In genomic region chr22:37283393-37283937, GRCh38 we compare ENCODE assay signal across 9 cellular contexts. TPM values are rescaled to one million over a fixed set of nuclear protein-coding genes. Genes with fewer than 3 reads are reported as not detected.
A peak's percentile ranks its signal among the peaks of the same experiment; 100 is the strongest.
DNase-seq lines count a peak whose midpoint lies in the region; ATAC-seq and TF ChIP-seq lines count a peak whose summit lies in the region.
"Had no signal": no experiment of that assay in that cellular context is flagged by ENCODE, and none has a peak within 500 bp of the region (broad histone marks: within the 10 kb centered on the region; RNA-seq: fewer than 3 reads in every experiment).

No MANE protein-coding gene starts in this region.

- peaks cover 0 to 5% of the 10 kb centered on the region in 2 experiments; a peak in 1 of 4 replicates for H3K9me3 ChIP-seq in HCT116 (ENCODE audit: control insufficient read depth in 1 of 2, insufficient read depth in 1 of 2, low read depth in 1 of 2, low read length in 2 of 2)

- RAD21 ChIA-PET in HCT116 (lab: Charles Lee; ENCODE audit: low non-redundant PET in 1 of 2, low total read pairs in 2 of 2, uncharacterized antibody in 2 of 2, unreplicated experiment in 2 of 2) = no interaction called here

- H3K9ac ChIP-seq in HCT116 (ENCODE audit: low read length) = no peak overlapping the region

- peaks cover 10 to 24% of the 10 kb centered on the region in 2 experiments for H3K4me1 ChIP-seq in HCT116 (ENCODE audit: control insufficient read depth in 1 of 2, insufficient read depth in 2 of 2, low read length in 2 of 2)

- TF ChIP-seq CTCF in HCT116 (IDR thresholded peaks at IDR 0.05 in 2 of 3, conservative IDR thresholded peaks at IDR 0.05 in 1 of 3; ENCODE audit: borderline replicate concordance in 1 of 3, insufficient read depth in 1 of 3, low read depth in 2 of 3, low read length in 2 of 3) (0 out of 6 replicates have a peak, but pooled peaks of 2 of the 3 experiments have one; percentile 2 to 7), fibroblast of mammary gland (conservative IDR thresholded peaks at IDR 0.05; ENCODE audit: control insufficient read depth, insufficient read depth, low read depth, low read length) (peak; percentile 41)

- CTCF ChIA-PET in HCT116 (lab: Charles Lee) = no interaction called here
- CTCF ChIA-PET in activated CD4-positive, alpha-beta T cell treated with anti-CD3 and anti-CD28 coated beads, Interleukin-2, amount 10 ng/mL, durations not matched to agents 7 days and 5 days (lab: Charles Lee) = interaction anchor here (0.8 to 2.9 kb wide), 10 partner anchors 10 to 284 kb away, joined by 3 to 16 read pairs (median 6); partner anchors contain the start of gene RAC2

- 0 out of 2 replicates have a peak, but pooled peaks have one; percentile 6 for ATAC-seq in HCT116

- H3K9me2 ChIP-seq in HCT116 (ENCODE audit: insufficient read depth) = no peaks in the 10 kb centered on the region

- peaks cover 60% of the 10 kb centered on the region for H3K4me1 Mint-ChIP-seq in activated CD4-positive, alpha-beta T cell treated with anti-CD3 and anti-CD28 coated beads, Interleukin-2, amount 10 ng/mL, durations not matched to agents 7 days and 5 days

- TF ChIP-seq POLR2A in HCT116 (IDR thresholded peaks at IDR 0.05; ENCODE audit: borderline replicate concordance, extremely low read depth, insufficient read depth, insufficient read length) = no peak

- H3K4me2 ChIP-seq in HCT116 (ENCODE audit: low read length) = peak overlapping the region; percentile 61; the same call in 1 of the 2 replicates

- DNase-seq in HCT116 (ENCODE audit: low read depth, low spot score) (no peak), fibroblast of mammary gland (ENCODE audit: low read depth) (no peak), NOMO-1 treated with DMSO at 0.1 percent for 48 hours (lab: John Stamatoyannopoulos, UW; ENCODE audit: unreplicated experiment) (no peak), A172 (ENCODE audit: low spot score) (no peak), posterior vena cava (ENCODE audit: low spot score) (no peak), NCI-H524 treated with DMSO at 0.1 percent for 48 hours (lab: John Stamatoyannopoulos, UW) (no peak)
- DNase-seq in activated CD4-positive, alpha-beta T cell treated with anti-CD3 and anti-CD28 coated beads, Interleukin-2, amount 10 ng/mL, durations not matched to agents 7 days and 5 days = peak; percentile 68
- DNase-seq in stimulated activated naive CD4-positive, alpha-beta T cell (lab: John Stamatoyannopoulos, UW) = peak in 5 of 6 experiments; percentile 12 to 74 (median 41)

- H3K36me3 ChIP-seq in HCT116 (ENCODE audit: control insufficient read depth in 1 of 2, insufficient read depth in 2 of 2, low read length in 2 of 2) = no peaks in the 10 kb centered on the region

- H3K27ac Mint-ChIP-seq in activated CD4-positive, alpha-beta T cell treated with anti-CD3 and anti-CD28 coated beads, Interleukin-2, amount 10 ng/mL, durations not matched to agents 7 days and 5 days = peak overlapping the region; percentile 94

- H3K4me3 ChIP-seq in HCT116 (replicated peaks in 1 of 2; ENCODE audit: low read depth in 1 of 2, low read length in 2 of 2) (no peak overlapping the region), fibroblast of mammary gland (ENCODE audit: control insufficient read depth, low read depth, low read length) (no peak overlapping the region)

- no peak overlapping the region for H2AFZ ChIP-seq in HCT116 (ENCODE audit: low read depth, low read length, poor library complexity, severe bottlenecking)

- H4K20me1 ChIP-seq in HCT116 (ENCODE audit: insufficient read depth) = no peaks in the 10 kb centered on the region

- no peaks in the 10 kb centered on the region for H3K9me3 Mint-ChIP-seq in activated CD4-positive, alpha-beta T cell treated with anti-CD3 and anti-CD28 coated beads, Interleukin-2, amount 10 ng/mL, durations not matched to agents 7 days and 5 days

- no peaks in the 10 kb centered on the region for H3K79me2 ChIP-seq in HCT116 (ENCODE audit: insufficient read depth, low read length)

- BruUV-seq in HCT116 (replicated peaks; lab: Mats Ljungman, UMichigan) = no TSS peak

- no peaks in the 10 kb centered on the region for H3K27me3 Mint-ChIP-seq in activated CD4-positive, alpha-beta T cell treated with anti-CD3 and anti-CD28 coated beads, Interleukin-2, amount 10 ng/mL, durations not matched to agents 7 days and 5 days

- no peak overlapping the region for H3K27ac ChIP-seq in HCT116 (ENCODE audit: low read depth, low read length)
- H3K27ac ChIP-seq: VCaP had no signal

- TF ChIP-seq RAD21 in HCT116 (IDR thresholded peaks at IDR 0.05; ENCODE audit: low read depth) = no peak

- POLR2A ChIA-PET in HCT116 (lab: Charles Lee) = interaction anchor here (0.7 kb wide), 1 partner anchor 170 kb away, joined by 6 read pairs; no protein-coding TSS in a partner anchor
- POLR2A ChIA-PET in activated CD4-positive, alpha-beta T cell treated with anti-CD3 and anti-CD28 coated beads, Interleukin-2, amount 10 ng/mL, durations not matched to agents 7 days and 5 days (lab: Charles Lee) = interaction anchor here (0.5 to 0.7 kb wide), 3 partner anchors 26 to 860 kb away, joined by 3 to 4 read pairs (median 3); no protein-coding TSS in a partner anchor

- intact Hi-C loops in HCT116 (cut with micrococcal nuclease) (no loop called here), posterior vena cava (cut with DNase I) (no loop called here)

- H3K4me3 Mint-ChIP-seq in activated CD4-positive, alpha-beta T cell treated with anti-CD3 and anti-CD28 coated beads, Interleukin-2, amount 10 ng/mL, durations not matched to agents 7 days and 5 days = peak overlapping the region; percentile 89

- no peaks in the 10 kb centered on the region for H3K27me3 ChIP-seq in HCT116 (ENCODE audit: insufficient read depth, low read length)

- peaks cover 47% of the 10 kb centered on the region for H3K36me3 Mint-ChIP-seq in activated CD4-positive, alpha-beta T cell treated with anti-CD3 and anti-CD28 coated beads, Interleukin-2, amount 10 ng/mL, durations not matched to agents 7 days and 5 days (ENCODE audit: low read depth)

TF ChIP-seq in HCT116, 20 proteins besides CTCF, POLR2A, EP300 and RAD21:
- no peak for TF ChIP-seq SRF (IDR thresholded peaks at IDR 0.05; ENCODE audit: low read depth)
- TF ChIP-seq ZBTB33 (IDR thresholded peaks at IDR 0.05; ENCODE audit: extremely low read depth, insufficient replicate concordance, low read length) = no peak
- no peak for TF ChIP-seq EGR1 (IDR thresholded peaks at IDR 0.05; ENCODE audit: low read depth)
- TF ChIP-seq MAX (IDR thresholded peaks at IDR 0.05) = no peak
- TF ChIP-seq JUND (IDR thresholded peaks at IDR 0.05) = no peak
- no peak for TF ChIP-seq EZH2 (IDR thresholded peaks at IDR 0.05)
- no peak for TF ChIP-seq TCF7L2 (IDR thresholded peaks at IDR 0.05; ENCODE audit: borderline replicate concordance, extremely low read depth, insufficient read depth, insufficient read length)
- no peak for TF ChIP-seq ZNF274 (IDR thresholded peaks at IDR 0.05; ENCODE audit: low read depth, low read length)

RNA-seq across cellular contexts. Expression of gene CYTH4, which starts 1.2 kb away (rescaled TPM):
- total RNA-seq in HCT116 (2021; ENCODE audit: unreplicated experiment) (3.8 TPM), posterior vena cava (10 to 100 TPM; 20.7 to 31.7 TPM)
- 4.9 and 6.4 TPM in 2 replicates for polyA plus RNA-seq in HCT116 (2012)
- 100 to 1,000 TPM; 106 to 110 TPM for total RNA-seq in activated CD4-positive, alpha-beta T cell treated with anti-CD3 and anti-CD28 coated beads, Interleukin-2, amount 10 ng/mL, durations not matched to agents 7 days and 5 days
- 0.26 and 0.43 TPM in 2 replicates for total RNA-seq in A172 (2014; rRNA removed; shearing (Covaris generic))

RNA-seq across cellular contexts. Expression of gene RAC2, which starts 39.4 kb away (rescaled TPM):
- 62.0 TPM for total RNA-seq in HCT116 (2021; ENCODE audit: unreplicated experiment)
- polyA plus RNA-seq in HCT116 (2012) = 122 and 124 TPM in 2 replicates
- total RNA-seq in activated CD4-positive, alpha-beta T cell treated with anti-CD3 and anti-CD28 coated beads, Interleukin-2, amount 10 ng/mL, durations not matched to agents 7 days and 5 days = 1,000 to 10,000 TPM; 1,015 to 1,117 TPM
- total RNA-seq in A172 (2014; rRNA removed; shearing (Covaris generic)) = 51.7 and 60.2 TPM in 2 replicates
- total RNA-seq in posterior vena cava = 10 to 100 TPM; 12.9 to 17.5 TPM

Comparison
In these comparisons a context has a peak if more than half of its experiments do, and no peak if none do; other contexts are left out.
1. DNase-seq: peak in activated CD4-positive, alpha-beta T cell treated with anti-CD3 and anti-CD28 coated beads, Interleukin-2, amount 10 ng/mL, durations not matched to agents 7 days and 5 days (single experiment) and stimulated activated naive CD4-positive, alpha-beta T cell (5 of 6); none in HCT116 (single experiment), fibroblast of mammary gland (single experiment), NOMO-1 treated with DMSO at 0.1 percent for 48 hours (single experiment), A172 (single experiment), posterior vena cava (single experiment) and NCI-H524 treated with DMSO at 0.1 percent for 48 hours (single experiment).
2. RNA of gene RAC2, which starts 39.4 kb away (total RNA-seq): 1,015 to 1,117 TPM in activated CD4-positive, alpha-beta T cell treated with anti-CD3 and anti-CD28 coated beads, Interleukin-2, amount 10 ng/mL, durations not matched to agents 7 days and 5 days; 62.0 TPM in HCT116 (single experiment), 51.7 to 60.2 TPM in A172 and 12.9 to 17.5 TPM in posterior vena cava; every median in the first group is over 10 times any median in the second.